8 cellular contexts compared by ENCODE assay signal in the genomic region with DNA sequence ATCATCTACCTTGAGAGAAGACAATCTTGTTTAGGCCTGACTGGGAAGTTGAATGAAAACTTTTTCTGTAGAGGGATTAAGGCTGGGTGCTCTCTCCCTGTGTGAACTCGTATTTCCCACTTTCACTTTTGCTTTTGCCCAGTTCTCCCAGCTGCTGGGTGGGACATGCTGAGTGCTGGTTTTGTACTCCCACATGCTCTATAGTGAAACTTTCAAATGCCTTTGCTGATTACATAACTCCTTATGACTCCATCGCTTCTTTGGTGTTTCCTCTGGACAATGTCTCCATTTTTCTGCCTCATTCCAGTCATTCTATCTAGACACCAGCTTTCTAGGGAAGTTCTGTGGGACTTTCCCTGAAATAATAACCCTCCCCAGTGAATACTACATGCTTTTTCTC.
DNase-seq lines count a peak whose midpoint lies in the region; ATAC-seq and TF ChIP-seq lines count a peak whose summit lies in the region.

No MANE protein-coding gene starts in this region.

- H3K9me3 Mint-ChIP-seq in endodermal cell: no peaks in the 10 kb centered on the region

- DNase-seq in Right ventricle myocardium inferior (ENCODE audit: missing footprints) (no peak), cardiac septum (ENCODE audit: low spot score) (no peak), astrocyte of the spinal cord (ENCODE audit: low read depth, low spot score) (peak; percentile 89), lower lobe of right lung (no peak), cortex of kidney (lab: John Stamatoyannopoulos, UW) (no peak), endodermal cell (no peak)
- DNase-seq in activated CD4-positive, CD25-positive, alpha-beta regulatory T cell (lab: John Stamatoyannopoulos, UW): no peak

- H3K36me3 ChIP-seq in lower lobe of right lung: no peaks in the 10 kb centered on the region
- H3K36me3 ChIP-seq in endodermal cell (ENCODE audit: control insufficient read depth, insufficient read depth, low read length): no peaks in the 10 kb centered on the region

- H3K27me3 ChIP-seq in lower lobe of right lung (ENCODE audit: low read depth) (no peaks in the 10 kb centered on the region), endodermal cell (ENCODE audit: control insufficient read depth, insufficient read depth, low read length, poor library complexity, severe bottlenecking) (no peaks in the 10 kb centered on the region)

- peaks cover 11% of the 10 kb centered on the region for H3K4me1 Mint-ChIP-seq in endodermal cell

- H3K4me1 ChIP-seq in lower lobe of right lung (no peaks in the 10 kb centered on the region), endodermal cell (ENCODE audit: control insufficient read depth, insufficient read depth, low read length) (no peaks in the 10 kb centered on the region)

- ATAC-seq in Right ventricle myocardium inferior (peak; percentile 74), HG03378 (IDR thresholded peaks at IDR 0.05; ENCODE audit: unreplicated experiment) (peak; percentile 84), lower lobe of right lung (peak; percentile 88 to 91)

- no peak overlapping the region for H3K27ac Mint-ChIP-seq in endodermal cell

- no peak overlapping the region for H3K4me3 Mint-ChIP-seq in endodermal cell

- TF ChIP-seq CTCF in astrocyte of the spinal cord (IDR thresholded peaks at IDR 0.05; ENCODE audit: low read depth, low read length) (no peak), lower lobe of right lung (IDR thresholded peaks at IDR 0.05) (no peak), endodermal cell (conservative IDR thresholded peaks at IDR 0.05) (no peak)

- no peaks in the 10 kb centered on the region for H3K27me3 Mint-ChIP-seq in endodermal cell (ENCODE audit: insufficient read depth)

- in situ Hi-C loops in astrocyte of the spinal cord (cut with HindIII; ENCODE audit: low sequenced_read_pairs): no loop called here

- no peak overlapping the region for H3K9ac ChIP-seq in endodermal cell (ENCODE audit: extremely low read depth, low read length, poor library complexity, severe bottlenecking)

- no peaks in the 10 kb centered on the region for H3K36me3 Mint-ChIP-seq in endodermal cell (ENCODE audit: low read depth)

- no peak overlapping the region for H3K4me3 ChIP-seq in astrocyte of the spinal cord (ENCODE audit: low read depth, low read length)
- H3K4me3 ChIP-seq in lower lobe of right lung: peak overlapping the region; percentile 25
- no peak overlapping the region for H3K4me3 ChIP-seq in endodermal cell (ENCODE audit: low read length)

- intact Hi-C loops in Right ventricle myocardium inferior (cut with DNase I): loop anchor here (5.0 to 10.0 kb wide), 2 partner anchors 843 to 1131 kb away; a partner anchor contains a TSS
- intact Hi-C loops in cardiac septum (cut with DNase I): loop anchor here (5.0 to 10.0 kb wide), 2 partner anchors 841 to 1138 kb away; a partner anchor contains a TSS
- intact Hi-C loops in lower lobe of right lung (cut with DNase I): no loop called here

- H3K27ac ChIP-seq in lower lobe of right lung: no peak overlapping the region
- H3K27ac ChIP-seq in endodermal cell (ENCODE audit: low read depth, low read length): no peak overlapping the region

- WGBS in endodermal cell (ENCODE audit: insufficient coverage in 1 of 2, insufficient read length in 1 of 2), 2 experiments: 85 to 93% methylated on average over 2 of the region's 2 CpGs

- H3K9me3 ChIP-seq in lower lobe of right lung: no peaks in the 10 kb centered on the region
- no peaks in the 10 kb centered on the region for H3K9me3 ChIP-seq in endodermal cell (ENCODE audit: control insufficient read depth, low read length)
